In the genomic region with DNA sequence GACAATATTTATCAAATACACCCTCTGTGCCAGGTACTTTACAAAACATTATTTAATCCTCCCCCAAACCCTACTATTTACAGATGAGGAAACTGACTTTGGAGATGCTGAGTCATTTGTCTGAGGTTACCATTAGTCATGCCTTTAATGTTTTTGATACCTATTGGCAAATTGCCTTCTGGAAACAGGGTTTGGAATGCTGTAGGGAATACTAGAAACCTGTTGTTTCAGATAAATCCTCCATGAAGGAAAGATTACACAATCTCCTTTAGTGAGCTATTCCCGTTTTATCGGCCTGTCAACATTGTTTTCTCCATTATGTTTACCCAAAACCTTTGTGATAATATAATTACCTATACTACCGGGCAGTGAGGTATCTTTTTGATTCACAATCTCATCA, we compare ENCODE assay signal across 11 cellular contexts.
DNase-seq lines count a peak whose midpoint lies in the region; ATAC-seq and TF ChIP-seq lines count a peak whose summit lies in the region.
"Had no signal": no experiment of that assay in that cellular context is flagged by ENCODE, and none has a peak within 500 bp of the region (broad histone marks: within the 10 kb centered on the region; RNA-seq: fewer than 3 reads in every experiment).

No MANE protein-coding gene starts in this region.

- H3K9me3 ChIP-seq in vagina: no peaks in the 10 kb centered on the region
- H3K9me3 ChIP-seq: uterus had no signal

- no peak for TF ChIP-seq CTCF in progenitor cell of endocrine pancreas (IDR thresholded peaks at IDR 0.05; ENCODE audit: unreplicated experiment)
- no peak for TF ChIP-seq CTCF in vagina (IDR thresholded peaks at IDR 0.05)

- no peaks in the 10 kb centered on the region for H3K27me3 Mint-ChIP-seq in progenitor cell of endocrine pancreas
- H3K27me3 Mint-ChIP-seq in activated naive CD8-positive, alpha-beta T cell treated with anti-CD3 and anti-CD28 coated beads, Interleukin-2, amount 50 U/mL, for 24 hours: peaks cover 4% of the 10 kb centered on the region

- peak overlapping the region; percentile 91 for H3K27ac Mint-ChIP-seq in progenitor cell of endocrine pancreas
- no peak overlapping the region for H3K27ac Mint-ChIP-seq in activated naive CD8-positive, alpha-beta T cell treated with anti-CD3 and anti-CD28 coated beads, Interleukin-2, amount 50 U/mL, for 24 hours
- H3K27ac Mint-ChIP-seq: activated B cell treated with CpG ODN at 0.5 μM for 24 hours had no signal

- no peak overlapping the region for H3K4me3 ChIP-seq in vagina
- H3K4me3 ChIP-seq: uterus had no signal

- H3K36me3 Mint-ChIP-seq in progenitor cell of endocrine pancreas (ENCODE audit: insufficient read depth): no peaks in the 10 kb centered on the region
- no peaks in the 10 kb centered on the region for H3K36me3 Mint-ChIP-seq in activated naive CD8-positive, alpha-beta T cell treated with anti-CD3 and anti-CD28 coated beads, Interleukin-2, amount 50 U/mL, for 24 hours (ENCODE audit: low read depth)

- no peak for TF ChIP-seq POLR2A in vagina (IDR thresholded peaks at IDR 0.05)

- no peak overlapping the region for H3K4me3 Mint-ChIP-seq in progenitor cell of endocrine pancreas (ENCODE audit: low read depth)
- no peak overlapping the region for H3K4me3 Mint-ChIP-seq in activated naive CD8-positive, alpha-beta T cell treated with anti-CD3 and anti-CD28 coated beads, Interleukin-2, amount 50 U/mL, for 24 hours
- H3K4me3 Mint-ChIP-seq: activated B cell treated with CpG ODN at 0.5 μM for 24 hours had no signal

- no peak for ATAC-seq in activated naive CD8-positive, alpha-beta T cell treated with anti-CD3 and anti-CD28 coated beads, Interleukin-2, amount 50 U/mL, for 24 hours

- H3K4me1 Mint-ChIP-seq in progenitor cell of endocrine pancreas (ENCODE audit: low read depth): peaks cover 40% of the 10 kb centered on the region
- H3K4me1 Mint-ChIP-seq in activated naive CD8-positive, alpha-beta T cell treated with anti-CD3 and anti-CD28 coated beads, Interleukin-2, amount 50 U/mL, for 24 hours: peaks cover 7% of the 10 kb centered on the region
- H3K4me1 Mint-ChIP-seq: activated B cell treated with CpG ODN at 0.5 μM for 24 hours had no signal

- intact Hi-C loops in vagina (cut with DNase I): no loop called here

- H3K36me3 ChIP-seq in vagina: no peaks in the 10 kb centered on the region
- H3K36me3 ChIP-seq: uterus had no signal

- H3K9me3 Mint-ChIP-seq in progenitor cell of endocrine pancreas (ENCODE audit: low read depth): no peaks in the 10 kb centered on the region
- peaks cover 4% of the 10 kb centered on the region for H3K9me3 Mint-ChIP-seq in activated naive CD8-positive, alpha-beta T cell treated with anti-CD3 and anti-CD28 coated beads, Interleukin-2, amount 50 U/mL, for 24 hours
- H3K9me3 Mint-ChIP-seq: activated B cell treated with CpG ODN at 0.5 μM for 24 hours had no signal

- H3K4me1 ChIP-seq in vagina: no peaks in the 10 kb centered on the region
- H3K4me1 ChIP-seq: parathyroid adenoma had no signal

- no peaks in the 10 kb centered on the region for H3K27me3 ChIP-seq in vagina
- H3K27me3 ChIP-seq: uterus had no signal

- H3K27ac ChIP-seq in vagina: no peak overlapping the region
- H3K27ac ChIP-seq: parathyroid adenoma, uterus had no signal

- DNase-seq in GM04504 (ENCODE audit: low read depth) (peak; percentile 43), NCI-H748 (lab: John Stamatoyannopoulos, UW; ENCODE audit: unreplicated experiment) (peak; percentile 84), dermis blood vessel endothelial cell (peak; percentile 94), progenitor cell of endocrine pancreas (ENCODE audit: low spot score, unreplicated experiment) (no peak), NCI-H2227 treated with DMSO at 0.1 percent for 48 hours (lab: John Stamatoyannopoulos, UW) (no peak), NCI-H1436 (lab: John Stamatoyannopoulos, UW) (no peak), vagina (ENCODE audit: extremely low spot score in 2 of 2) (no peak)
- DNase-seq in activated naive CD8-positive, alpha-beta T cell treated with anti-CD3 and anti-CD28 coated beads, Interleukin-2, amount 50 U/mL, for 24 hours: no peak
- DNase-seq: activated B cell treated with CpG ODN at 0.5 μM for 24 hours, uterus had no signal

Comparison
In these comparisons a context has a peak if more than half of its experiments do, and no peak if none do; other contexts are left out.
1. DNase-seq: peak in GM04504 (single experiment), NCI-H748 (single experiment) and dermis blood vessel endothelial cell (single experiment); none in progenitor cell of endocrine pancreas (single experiment), NCI-H2227 treated with DMSO at 0.1 percent for 48 hours (single experiment), activated naive CD8-positive, alpha-beta T cell treated with anti-CD3 and anti-CD28 coated beads, Interleukin-2, amount 50 U/mL, for 24 hours (single experiment), NCI-H1436 (single experiment) and vagina (0 of 2).